Comparison of ENCODE assay signal across 8 cellular contexts in genomic region chr2:9843229-9844035, GRCh38. TPM values are rescaled to one million over a fixed set of nuclear protein-coding genes. Genes with fewer than 3 reads are reported as not detected.
DNase-seq lines count a peak whose midpoint lies in the region; ATAC-seq and TF ChIP-seq lines count a peak whose summit lies in the region.

Gene TAF1B, plus strand, starts transcription at chr2:9843474. Its CDS starts 68 bp downstream, at chr2:9843542.

- TF ChIP-seq POLR2A in GM18951 (IDR thresholded peaks at IDR 0.05; ENCODE audit: extremely low read depth, insufficient read depth, insufficient read length) = peak; percentile 91

- H3K4me1 Mint-ChIP-seq in WTC11 = peaks cover 19% of the 10 kb centered on the region

- TF ChIP-seq CTCF in AG09309 (IDR thresholded peaks at IDR 0.05; ENCODE audit: control insufficient read depth, insufficient read depth, low read depth, low read length, missing control alignments) = peak; percentile 22
- no peak for TF ChIP-seq CTCF in WTC11 (IDR thresholded peaks at IDR 0.05)
- peak; percentile 31 for TF ChIP-seq CTCF in cardiac fibroblast (IDR thresholded peaks at IDR 0.05; ENCODE audit: low read depth, low read length)

- POLR2A ChIA-PET in WTC11 (lab: Charles Lee) = interaction anchor here (0.5 to 1.2 kb wide), 8 partner anchors 10 to 370 kb away, joined by 3 to 4 read pairs (median 4); partner anchors contain the start of gene ADAM17

- H3K4me3 Mint-ChIP-seq in WTC11 = peak within 1 kb of the TSS; percentile 86

- H3K4me3 ChIP-seq in AG09309 (ENCODE audit: control insufficient read depth, low read depth, low read length) (peak within 1 kb of the TSS; percentile 89), cardiac fibroblast (replicated peaks in 1 of 2; ENCODE audit: low read depth in 2 of 2, low read length in 2 of 2) (peak within 1 kb of the TSS; percentile 71 to 81)

- peaks cover 4% of the 10 kb centered on the region; the same call in 1 of the 2 replicates for H3K27me3 Mint-ChIP-seq in WTC11 (ENCODE audit: low read depth)

- DNase-seq in AG09309 (ENCODE audit: low read depth) (peak; percentile 33), NCI-H226 (peak; percentile 97), WTC11 (ENCODE audit: low spot score) (peak; percentile 90), cardiac fibroblast (ENCODE audit: low read depth in 2 of 2) (peak; percentile 92 to 93), iris pigment epithelial cell (ENCODE audit: low read depth) (peak; percentile 94)
- DNase-seq in stimulated activated CD4-positive, alpha-beta T cell treated with anti-CD3 and anti-CD28 coated beads, Interleukin-12 subunit alpha, Interleukin-12 subunit beta, amount 100 ng/mL, for 4 hours = peak; percentile 83

- CTCF ChIA-PET in WTC11 (lab: Charles Lee) = interaction anchor here (0.6 to 2.4 kb wide), 12 partner anchors 30 to 229 kb away, joined by 3 to 29 read pairs (median 6); partner anchors contain the start of gene YWHAQ

- peak within 1 kb of the TSS; percentile 96 for H3K27ac Mint-ChIP-seq in WTC11

- ATAC-seq in HG03196 (IDR thresholded peaks at IDR 0.05; ENCODE audit: unreplicated experiment) (peak; percentile 77), WTC11 (peak; percentile 92)

- no peaks in the 10 kb centered on the region for H3K9me3 Mint-ChIP-seq in WTC11

- peaks cover 30% of the 10 kb centered on the region for H3K36me3 Mint-ChIP-seq in WTC11

- in situ Hi-C loops in GM18951 (cut with MboI; ENCODE audit: low sequenced_read_pairs, unreplicated experiment) = no loop called here

TF ChIP-seq in WTC11, 78 proteins besides CTCF, POLR2A, EP300 and RAD21 (continues in another document):
- TF ChIP-seq ZNF423 (CRISPR knock-in tag; IDR thresholded peaks at IDR 0.05) (no peak), ZSCAN18 (CRISPR knock-in tag; IDR thresholded peaks at IDR 0.05) (no peak), ZNF219 (CRISPR knock-in tag; IDR thresholded peaks at IDR 0.05; ENCODE audit: borderline replicate concordance) (no peak), NFYB (CRISPR knock-in tag; conservative IDR thresholded peaks at IDR 0.05; ENCODE audit: low read depth) (peak; percentile 47), CBFB (CRISPR knock-in tag; IDR thresholded peaks at IDR 0.05; ENCODE audit: low read depth) (no peak), USF2 (CRISPR knock-in tag; IDR thresholded peaks at IDR 0.05) (no peak), MAX (CRISPR knock-in tag; IDR thresholded peaks at IDR 0.05) (peak; percentile 77), MYBL2 (CRISPR knock-in tag; IDR thresholded peaks at IDR 0.05) (0 out of 2 replicates have a peak, but pooled peaks have one; percentile 8), KAT7 (CRISPR knock-in tag; IDR thresholded peaks at IDR 0.05; ENCODE audit: borderline replicate concordance) (no peak), ZNF425 (CRISPR knock-in tag; conservative IDR thresholded peaks at IDR 0.05) (no peak), ZMAT4 (CRISPR knock-in tag; IDR thresholded peaks at IDR 0.05) (no peak), HMGXB4 (CRISPR knock-in tag; IDR thresholded peaks at IDR 0.05) (peak; percentile 77), ZNF532 (CRISPR knock-in tag; IDR thresholded peaks at IDR 0.05; ENCODE audit: borderline replicate concordance) (no peak), USF1 (CRISPR knock-in tag; IDR thresholded peaks at IDR 0.05) (0 out of 2 replicates have a peak, but pooled peaks have one; percentile 28)

RNA-seq across cellular contexts. Expression of gene TAF1B, which starts in this region (rescaled TPM):
- total RNA-seq in WTC11 (2021) = 27.0 to 31.2 TPM (median 28.8 TPM) in 3 replicates

Comparison
In these comparisons a context has a peak if more than half of its experiments do, and no peak if none do; other contexts are left out.
1. Peak in every context shown above with its lines: DNase-seq, ATAC-seq and H3K4me3 ChIP-seq.
2. DNase-seq: peak in every context shown above with its lines; median percentile 97 in NCI-H226; 94 in iris pigment epithelial cell; 92 in cardiac fibroblast; 90 in WTC11; 83 in stimulated activated CD4-positive, alpha-beta T cell treated with anti-CD3 and anti-CD28 coated beads, Interleukin-12 subunit alpha, Interleukin-12 subunit beta, amount 100 ng/mL, for 4 hours; 33 in AG09309.